Comparison of ENCODE assay signal across 6 cellular contexts in genomic region chr6:43113431-43114260, GRCh38. TPM values are rescaled to one million over a fixed set of nuclear protein-coding genes. Genes with fewer than 3 reads are reported as not detected.
A peak's percentile ranks its signal among the peaks of the same experiment; 100 is the strongest.
DNase-seq lines count a peak whose midpoint lies in the region; ATAC-seq and TF ChIP-seq lines count a peak whose summit lies in the region.

No MANE protein-coding gene starts in this region.

- no peak for TF ChIP-seq CTCF in chondrocyte (IDR thresholded peaks at IDR 0.05)
- no peak for TF ChIP-seq CTCF in progenitor cell of endocrine pancreas (IDR thresholded peaks at IDR 0.05; ENCODE audit: unreplicated experiment)

- H3K4me1 Mint-ChIP-seq in chondrocyte (ENCODE audit: low read depth), result peaks cover 46% of the 10 kb centered on the region
- peaks cover 19% of the 10 kb centered on the region for H3K4me1 Mint-ChIP-seq in progenitor cell of endocrine pancreas (ENCODE audit: low read depth)

- DNase-seq in NCI-H1092 (lab: John Stamatoyannopoulos, UW), result peak; percentile 29
- DNase-seq in chondrocyte (ENCODE audit: low spot score), result peak; percentile 56
- no peak for DNase-seq in progenitor cell of endocrine pancreas (ENCODE audit: low spot score, unreplicated experiment)
- no peak for DNase-seq in activated T-cell treated with anti-CD3 and anti-CD28 coated beads, Interleukin-2, amount 50 U/mL, for 48 hours
- no peak for DNase-seq in T-helper 2 cell

- H3K9me3 Mint-ChIP-seq in chondrocyte (ENCODE audit: low read depth), result no peaks in the 10 kb centered on the region
- H3K9me3 Mint-ChIP-seq in progenitor cell of endocrine pancreas (ENCODE audit: low read depth), result no peaks in the 10 kb centered on the region

- no peaks in the 10 kb centered on the region for H3K36me3 Mint-ChIP-seq in chondrocyte (ENCODE audit: low read depth)
- peaks cover 3% of the 10 kb centered on the region for H3K36me3 Mint-ChIP-seq in progenitor cell of endocrine pancreas (ENCODE audit: insufficient read depth)

- H3K4me3 Mint-ChIP-seq in chondrocyte (ENCODE audit: unreplicated experiment) (peak overlapping the region; percentile 67), progenitor cell of endocrine pancreas (ENCODE audit: low read depth) (no peak overlapping the region)

- H3K27me3 Mint-ChIP-seq in chondrocyte (ENCODE audit: low read depth) (no peaks in the 10 kb centered on the region), progenitor cell of endocrine pancreas (no peaks in the 10 kb centered on the region)

- H3K27ac Mint-ChIP-seq in chondrocyte (ENCODE audit: unreplicated experiment) (peak overlapping the region; percentile 100), progenitor cell of endocrine pancreas (peak overlapping the region; percentile 94)

- no peak for ATAC-seq in GM19452 (IDR thresholded peaks at IDR 0.05; ENCODE audit: unreplicated experiment)

RNA-seq across cellular contexts. Expression of gene PTK7, which starts 37.5 kb away (rescaled TPM):
- total RNA-seq in chondrocyte (282 to 293 TPM (median 288 TPM) in 3 replicates), progenitor cell of endocrine pancreas (141 and 142 TPM in 2 replicates)

RNA-seq across cellular contexts. Expression of gene KLC4, which starts 54.2 kb away (rescaled TPM):
- 30.0 to 37.0 TPM (median 32.3 TPM) in 3 replicates for total RNA-seq in chondrocyte
- 71.9 and 73.8 TPM in 2 replicates for total RNA-seq in progenitor cell of endocrine pancreas

RNA-seq across cellular contexts. Expression of gene MRPL2, which starts 54.4 kb away (rescaled TPM):
- total RNA-seq in chondrocyte (42.6 to 46.6 TPM (median 42.9 TPM) in 3 replicates), progenitor cell of endocrine pancreas (45.2 and 52.2 TPM in 2 replicates)

RNA-seq across cellular contexts. Expression of gene SRF, which starts 57.4 kb away (rescaled TPM):
- total RNA-seq in chondrocyte, result 42.2 to 43.9 TPM (median 42.7 TPM) in 3 replicates
- total RNA-seq in progenitor cell of endocrine pancreas, result 29.1 and 30.3 TPM in 2 replicates

RNA-seq across cellular contexts. Expression of gene CUL7, which starts 60.0 kb away (rescaled TPM):
- total RNA-seq in chondrocyte (53.6 to 64.8 TPM (median 54.3 TPM) in 3 replicates), progenitor cell of endocrine pancreas (58.9 and 60.9 TPM in 2 replicates)

Comparison
In these comparisons a context has a peak if more than half of its experiments do, and no peak if none do; other contexts are left out.
1. DNase-seq: peak in NCI-H1092 (single experiment) and chondrocyte (single experiment); none in progenitor cell of endocrine pancreas (single experiment), activated T-cell treated with anti-CD3 and anti-CD28 coated beads, Interleukin-2, amount 50 U/mL, for 48 hours (0 of 2) and T-helper 2 cell (0 of 5).